ENCODE assay signal across 8 cellular contexts in genomic region chr4:141635726-141636076, GRCh38. TPM values are rescaled to one million over a fixed set of nuclear protein-coding genes. Genes with fewer than 3 reads are reported as not detected.
DNase-seq lines count a peak whose midpoint lies in the region; ATAC-seq and TF ChIP-seq lines count a peak whose summit lies in the region.

No MANE protein-coding gene starts in this region.

- no peaks in the 10 kb centered on the region for H3K9me3 Mint-ChIP-seq in activated T-cell treated with anti-CD3 and anti-CD28 coated beads, Interleukin-2, amount 50 U/mL, for 24 hours
- H3K9me3 Mint-ChIP-seq in activated T-helper 17 cell treated with anti-CD3 and anti-CD28 coated beads, Interleukin-2, amount 50 U/mL, for 72 hours = no peaks in the 10 kb centered on the region
- H3K9me3 Mint-ChIP-seq in mesothelial cell of epicardium = peaks cover 7% of the 10 kb centered on the region

- H3K27ac Mint-ChIP-seq in activated T-cell treated with anti-CD3 and anti-CD28 coated beads, Interleukin-2, amount 50 U/mL, for 24 hours = peak overlapping the region; percentile 35
- peak overlapping the region; percentile 81 for H3K27ac Mint-ChIP-seq in activated T-helper 17 cell treated with anti-CD3 and anti-CD28 coated beads, Interleukin-2, amount 50 U/mL, for 72 hours
- H3K27ac Mint-ChIP-seq in mesothelial cell of epicardium = no peak overlapping the region

- peak overlapping the region; percentile 89 for H3K4me3 Mint-ChIP-seq in activated T-cell treated with anti-CD3 and anti-CD28 coated beads, Interleukin-2, amount 50 U/mL, for 24 hours
- peak overlapping the region; percentile 93 for H3K4me3 Mint-ChIP-seq in activated T-helper 17 cell treated with anti-CD3 and anti-CD28 coated beads, Interleukin-2, amount 50 U/mL, for 72 hours
- peak overlapping the region; percentile 93 for H3K4me3 Mint-ChIP-seq in mesothelial cell of epicardium

- no peak for TF ChIP-seq CTCF in mesothelial cell of epicardium (IDR thresholded peaks at IDR 0.05; ENCODE audit: unreplicated experiment)

- peaks cover 22% of the 10 kb centered on the region for H3K4me1 Mint-ChIP-seq in activated T-cell treated with anti-CD3 and anti-CD28 coated beads, Interleukin-2, amount 50 U/mL, for 24 hours (ENCODE audit: low read depth)
- H3K4me1 Mint-ChIP-seq in activated T-helper 17 cell treated with anti-CD3 and anti-CD28 coated beads, Interleukin-2, amount 50 U/mL, for 72 hours = peaks cover 10% of the 10 kb centered on the region
- peaks cover 5% of the 10 kb centered on the region for H3K4me1 Mint-ChIP-seq in mesothelial cell of epicardium

- peak; percentile 41 for ATAC-seq in HG02938 (IDR thresholded peaks at IDR 0.05; ENCODE audit: unreplicated experiment)
- peak; percentile 38 for ATAC-seq in activated T-helper 17 cell treated with anti-CD3 and anti-CD28 coated beads, Interleukin-2, amount 50 U/mL, for 72 hours (replicated peaks)

- no peak for DNase-seq in activated T-cell treated with anti-CD3 and anti-CD28 coated beads, Interleukin-2, amount 50 U/mL, for 24 hours
- DNase-seq in activated T-cell treated with anti-CD3 and anti-CD28 coated beads, Interleukin-2, amount 50 U/mL, for 48 hours = no peak
- no peak for DNase-seq in mesothelial cell of epicardium (ENCODE audit: low spot score in 2 of 2, unreplicated experiment in 2 of 2)
- DNase-seq in stimulated activated CD4-positive, alpha-beta T cell treated with anti-CD3 and anti-CD28 coated beads, Interleukin-4, amount 100 ng/mL, for 1 hour = no peak
- no peak for DNase-seq in DMS79 treated with DMSO at 0.1 percent for 48 hours (lab: John Stamatoyannopoulos, UW)
- DNase-seq in activated CD4-positive, alpha-beta T cell treated with anti-CD3 and anti-CD28 coated beads, Interleukin-2, amount 50 U/mL, for 1 hour = no peak

- peaks cover 33% of the 10 kb centered on the region for H3K27me3 Mint-ChIP-seq in activated T-cell treated with anti-CD3 and anti-CD28 coated beads, Interleukin-2, amount 50 U/mL, for 24 hours
- no peaks in the 10 kb centered on the region for H3K27me3 Mint-ChIP-seq in activated T-helper 17 cell treated with anti-CD3 and anti-CD28 coated beads, Interleukin-2, amount 50 U/mL, for 72 hours
- H3K27me3 Mint-ChIP-seq in mesothelial cell of epicardium (ENCODE audit: low read depth) = peaks cover 55% of the 10 kb centered on the region

- peaks cover 2% of the 10 kb centered on the region for H3K36me3 Mint-ChIP-seq in activated T-cell treated with anti-CD3 and anti-CD28 coated beads, Interleukin-2, amount 50 U/mL, for 24 hours (ENCODE audit: low read depth)
- no peaks in the 10 kb centered on the region for H3K36me3 Mint-ChIP-seq in activated T-helper 17 cell treated with anti-CD3 and anti-CD28 coated beads, Interleukin-2, amount 50 U/mL, for 72 hours (ENCODE audit: low read depth)
- no peaks in the 10 kb centered on the region for H3K36me3 Mint-ChIP-seq in mesothelial cell of epicardium

RNA-seq across cellular contexts. Expression of gene IL15, which starts 0.7 kb away (rescaled TPM):
- 1 to 10 TPM; 2.7 to 3.4 TPM for total RNA-seq in activated T-helper 17 cell treated with anti-CD3 and anti-CD28 coated beads, Interleukin-2, amount 50 U/mL, for 72 hours
- 0.80 to 1.1 TPM (median 0.82 TPM) in 3 replicates for total RNA-seq in mesothelial cell of epicardium
